Comparison of ENCODE assay signal across 8 cellular contexts in the genomic region with DNA sequence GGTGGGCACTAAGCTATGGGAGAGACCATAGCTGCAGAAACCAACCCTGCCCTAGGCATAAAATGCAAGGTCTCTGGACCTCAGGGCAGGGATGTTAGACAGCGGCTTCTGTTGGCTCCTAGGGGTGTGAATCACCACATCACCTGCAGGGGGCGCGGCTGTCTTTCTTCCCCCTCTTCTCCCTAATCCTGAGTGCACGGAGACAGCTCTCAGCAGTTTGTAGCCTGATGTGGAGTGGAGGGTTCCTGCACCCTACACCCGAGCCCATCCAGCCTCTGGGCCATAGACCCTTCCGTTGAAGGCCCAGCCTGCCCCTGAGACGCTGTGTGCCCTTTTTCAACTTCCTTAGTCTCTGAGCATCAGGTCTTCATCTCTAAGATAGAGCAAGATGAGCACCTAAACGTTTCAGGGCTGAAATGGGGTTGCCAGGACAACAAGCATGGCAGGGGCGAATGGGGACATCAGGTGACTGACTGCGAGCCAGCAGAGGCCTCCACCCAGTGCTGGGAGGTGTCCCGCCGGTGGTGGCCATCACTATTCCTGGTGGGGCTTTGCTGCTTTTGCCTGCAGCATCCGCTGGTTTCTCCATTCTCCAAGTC. TPM values are rescaled to one million over a fixed set of nuclear protein-coding genes. Genes with fewer than 3 reads are reported as not detected.
DNase-seq lines count a peak whose midpoint lies in the region; ATAC-seq and TF ChIP-seq lines count a peak whose summit lies in the region.

No MANE protein-coding gene starts in this region.

- no peaks in the 10 kb centered on the region for H3K27me3 ChIP-seq in CD4-positive, alpha-beta memory T cell (ENCODE audit: insufficient read depth, low read length)
- H3K27me3 ChIP-seq in NT2/D1 (ENCODE audit: insufficient read depth, insufficient read length) = peaks cover 5% of the 10 kb centered on the region

- peaks cover 0 to 12% of the 10 kb centered on the region in 2 donors for H3K36me3 Mint-ChIP-seq in CD4-positive, alpha-beta memory T cell

- H3K4me1 Mint-ChIP-seq in CD4-positive, alpha-beta memory T cell = peaks cover 14 to 40% (median 20%) of the 10 kb centered on the region in 4 donors

- no peaks in the 10 kb centered on the region for H3K27me3 Mint-ChIP-seq in CD4-positive, alpha-beta memory T cell

- H3K9me3 Mint-ChIP-seq in CD4-positive, alpha-beta memory T cell = peaks cover 0 to 7% (median 0%) of the 10 kb centered on the region in 8 donors

- peak overlapping the region; percentile 38 to 82 (median 69) for H3K4me3 Mint-ChIP-seq in CD4-positive, alpha-beta memory T cell

- no peak for ATAC-seq in HG03457 (IDR thresholded peaks at IDR 0.05; ENCODE audit: unreplicated experiment)

- no peaks in the 10 kb centered on the region for H3K36me3 ChIP-seq in CD4-positive, alpha-beta memory T cell (ENCODE audit: insufficient read depth, low read length)
- H3K36me3 ChIP-seq in NT2/D1 (ENCODE audit: insufficient read depth, insufficient read length, low read length) = peaks cover 3% of the 10 kb centered on the region

- CTCF ChIA-PET in CD4-positive, alpha-beta memory T cell (lab: Charles Lee; ENCODE audit: partially characterized antibody) = interaction anchor here (0.9 to 8.7 kb wide), 15 partner anchors 15 to 243 kb away, joined by 3 to 120 read pairs (median 6); no protein-coding TSS in a partner anchor

- DNase-seq in CD4-positive, alpha-beta memory T cell = peak; percentile 76 to 80 (median 79)
- DNase-seq in HPDE6-E6E7 (ENCODE audit: extremely low spot score) = peak; percentile 64
- DNase-seq in NT2/D1 (ENCODE audit: low read depth, low spot score) = peak; percentile 58
- peak; percentile 83 for DNase-seq in activated CD8-positive, alpha-beta memory T cell treated with anti-CD3 and anti-CD28 coated beads, Interleukin-2, amount 50 U/mL, for 4 hours
- peak; percentile 82 for DNase-seq in epithelial cell of esophagus (ENCODE audit: low read depth)
- peak; percentile 84 for DNase-seq in myocyte (ENCODE audit: low read depth)
- peak; percentile 70 for DNase-seq in stimulated activated CD8-positive, alpha-beta memory T cell treated with anti-CD3 and anti-CD28 coated beads, Interleukin-7, amount 100 ng/mL, for 24 hours (ENCODE audit: low read depth)

- intact Hi-C loops in CD4-positive, alpha-beta memory T cell (cut with micrococcal nuclease) = loop anchor here (1.0 kb wide), 2 partner anchors 54 to 159 kb away; no protein-coding TSS in a partner anchor

- peak overlapping the region; percentile 37 for H3K9ac ChIP-seq in NT2/D1 (ENCODE audit: insufficient read length, low read depth)

- no peaks in the 10 kb centered on the region for H3K9me3 ChIP-seq in CD4-positive, alpha-beta memory T cell (ENCODE audit: control insufficient read depth in 1 of 2, low read length in 2 of 2)
- no peaks in the 10 kb centered on the region for H3K9me3 ChIP-seq in NT2/D1 (ENCODE audit: insufficient read depth, low read length)

- H3K27ac ChIP-seq in CD4-positive, alpha-beta memory T cell (ENCODE audit: low read depth, low read length) = no peak overlapping the region

- peaks cover 33% of the 10 kb centered on the region for H3K4me1 ChIP-seq in CD4-positive, alpha-beta memory T cell (ENCODE audit: insufficient read depth, low read length)
- H3K4me1 ChIP-seq in NT2/D1 (ENCODE audit: insufficient read depth, insufficient read length) = peaks cover 17% of the 10 kb centered on the region

- TF ChIP-seq CTCF in epithelial cell of esophagus (IDR thresholded peaks at IDR 0.05; ENCODE audit: insufficient read depth, low read depth, low read length, missing control alignments) = peak; percentile 84

- POLR2A ChIA-PET in CD4-positive, alpha-beta memory T cell (lab: Charles Lee; ENCODE audit: partially characterized antibody) = interaction anchor here (1.1 to 3.0 kb wide), 5 partner anchors 54 to 243 kb away, joined by 3 to 26 read pairs (median 14); no protein-coding TSS in a partner anchor

- no peak overlapping the region for H3K4me3 ChIP-seq in CD4-positive, alpha-beta memory T cell (ENCODE audit: low read length in 2 of 2)
- H3K4me3 ChIP-seq in NT2/D1 (ENCODE audit: insufficient read length, low read depth) (no peak overlapping the region), epithelial cell of esophagus (ENCODE audit: low read length) (peak overlapping the region; percentile 48)

- H3K27ac Mint-ChIP-seq in CD4-positive, alpha-beta memory T cell = peak overlapping the region; percentile 27 to 90 (median 83)

RNA-seq across cellular contexts. Expression of a gene that starts 2.3 kb away (rescaled TPM):
- 10 to 100 TPM; 82.9 to 87.7 TPM for total RNA-seq in CD4-positive, alpha-beta memory T cell
- polyA plus RNA-seq in CD4-positive, alpha-beta memory T cell = 10 to 100 TPM in 1 of 2 donors, 1 to 10 TPM in 1; 6.6 to 39.3 TPM
- 25.3 and 26.9 TPM in 2 replicates for total RNA-seq in myocyte
- 45.1 TPM for polyA plus RNA-seq in myocyte (2012)

RNA-seq across cellular contexts. Expression of a gene that starts 45.5 kb away (rescaled TPM):
- 10 to 100 TPM; 29.1 to 31.2 TPM for total RNA-seq in CD4-positive, alpha-beta memory T cell
- 1 to 10 TPM; 2.0 to 5.0 TPM for polyA plus RNA-seq in CD4-positive, alpha-beta memory T cell
- 8.3 and 12.4 TPM in 2 replicates for total RNA-seq in myocyte
- 8.9 TPM for polyA plus RNA-seq in myocyte (2012)
